8 cellular contexts compared by ENCODE assay signal in the genomic region with DNA sequence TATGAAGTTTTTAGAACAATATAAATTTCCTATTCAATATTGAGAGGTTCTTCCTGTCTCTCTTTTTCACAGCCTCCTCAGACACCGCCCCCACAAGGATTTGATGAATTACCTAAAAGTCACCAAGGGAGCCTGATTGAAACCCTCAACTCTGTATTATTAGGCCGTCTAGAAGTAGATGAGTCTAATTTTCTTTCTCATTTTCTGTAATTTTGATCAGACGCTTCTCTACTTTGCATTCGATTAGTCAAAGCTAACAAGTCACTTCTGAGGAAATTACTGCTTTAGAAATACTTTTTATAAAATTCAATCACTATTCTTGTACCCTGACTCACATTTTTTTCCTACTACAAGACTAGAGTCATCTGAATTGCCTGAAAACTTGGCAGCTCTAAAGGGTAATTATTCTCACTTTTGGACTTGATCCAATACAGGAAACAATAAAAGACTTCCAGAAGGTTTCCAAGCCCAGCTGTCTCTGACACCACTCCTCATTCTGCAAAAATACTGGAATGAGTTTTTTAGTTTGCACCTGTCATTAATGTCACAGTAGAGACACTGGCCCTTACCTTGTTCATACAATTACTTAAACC.
DNase-seq lines count a peak whose midpoint lies in the region; ATAC-seq and TF ChIP-seq lines count a peak whose summit lies in the region.

No MANE protein-coding gene starts in this region.

- DNase-seq in left cardiac atrium (no peak), Right ventricle myocardium superior (no peak), NCI-H345 (lab: John Stamatoyannopoulos, UW) (peak; percentile 65), epithelial cell of prostate (ENCODE audit: low read depth, low spot score) (peak; percentile 8), stromal cell of bone marrow (ENCODE audit: low read depth) (peak; percentile 70), Peyer's patch (no peak)
- no peak for DNase-seq in central memory CD4-positive, alpha-beta T cell

- H3K4me3 ChIP-seq in Peyer's patch, result no peak overlapping the region

- H3K27ac ChIP-seq in epithelial cell of prostate, result peak overlapping the region; percentile 94
- peak overlapping the region in 1 of 4 donors; percentile 19 for H3K27ac ChIP-seq in Peyer's patch

- no peaks in the 10 kb centered on the region for H3K36me3 ChIP-seq in Peyer's patch

- peaks cover 0 to 13% (median 3%) of the 10 kb centered on the region in 4 donors for H3K4me1 ChIP-seq in Peyer's patch

- TF ChIP-seq CTCF in Peyer's patch (IDR thresholded peaks at IDR 0.05), result no peak

- intact Hi-C loops in left cardiac atrium (cut with DNase I) (no loop called here), Right ventricle myocardium superior (cut with DNase I) (no loop called here)

- H3K9me3 ChIP-seq in Peyer's patch, result no peaks in the 10 kb centered on the region

- ATAC-seq in left cardiac atrium (peak; percentile 41 to 60), Right ventricle myocardium superior (ENCODE audit: poor library complexity) (no peak), GM21360 (IDR thresholded peaks at IDR 0.05; ENCODE audit: unreplicated experiment) (no peak)

- TF ChIP-seq POLR2A in Peyer's patch (IDR thresholded peaks at IDR 0.05), result no peak

- H3K27me3 ChIP-seq in Peyer's patch, result no peaks in the 10 kb centered on the region

Comparison
In these comparisons a context has a peak if more than half of its experiments do, and no peak if none do; other contexts are left out.
1. ATAC-seq: peak in left cardiac atrium (2 of 2); none in Right ventricle myocardium superior (single experiment) and GM21360 (single experiment).
2. DNase-seq: peak in NCI-H345 (single experiment), epithelial cell of prostate (single experiment) and stromal cell of bone marrow (single experiment); none in left cardiac atrium (single experiment), Right ventricle myocardium superior (single experiment), central memory CD4-positive, alpha-beta T cell (single experiment) and Peyer's patch (0 of 3).